In the genomic region with DNA sequence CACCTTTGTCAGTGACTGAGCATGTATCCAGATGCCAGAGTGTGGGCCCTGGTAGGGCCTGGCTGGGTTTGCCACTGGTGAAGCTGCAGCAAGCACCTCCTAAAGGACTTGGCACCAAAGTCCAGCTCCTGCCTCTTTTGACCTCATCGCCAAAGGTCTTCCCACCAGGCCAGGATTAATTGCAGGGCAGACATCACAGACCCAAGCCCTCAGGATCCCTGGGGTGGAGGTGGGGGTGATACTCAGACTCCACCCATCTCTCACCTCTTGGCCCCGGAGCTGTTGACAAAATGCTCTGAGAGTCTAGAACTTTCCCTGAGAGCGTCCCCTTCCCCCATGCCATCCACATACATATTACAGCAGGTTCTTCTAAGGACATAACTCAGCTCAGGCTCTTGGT, we compare ENCODE assay signal across 30 cellular contexts. TPM values are rescaled to one million over a fixed set of nuclear protein-coding genes. Genes with fewer than 3 reads are reported as not detected.
"Had no signal": no experiment of that assay in that cellular context is flagged by ENCODE, and none has a peak within 500 bp of the region (broad histone marks: within the 10 kb centered on the region; RNA-seq: fewer than 3 reads in every experiment).

No MANE protein-coding gene starts in this region.

- H3K36me3 ChIP-seq: brain microvascular endothelial cell, esophagus muscularis mucosa, gastrocnemius medialis had no signal

- H3K4me1 ChIP-seq: foreskin keratinocyte had no signal

- H3K27ac Mint-ChIP-seq: activated CD4-positive, alpha-beta memory T cell treated with anti-CD3 and anti-CD28 coated beads for 36 hours; activated CD4-positive, alpha-beta T cell treated with anti-CD3 and anti-CD28 coated beads for 36 hours; activated CD4-positive, alpha-beta T cell treated with anti-CD3 and anti-CD28 coated beads, Interleukin-2, amount 10 ng/mL, durations not matched to agents 24 days and 14 days; activated CD8-positive, alpha-beta T cell treated with anti-CD3 and anti-CD28 coated beads, Interleukin-2, amount 10 ng/mL, durations not matched to agents 7 days and 5 days; activated naive CD8-positive, alpha-beta T cell; activated T-helper 17 cell treated with anti-CD3 and anti-CD28 coated beads, Interleukin-2, amount 50 U/mL, for 72 hours; dendritic cell treated with granulocyte-macrophage colony-stimulating factor and Interleukin-4, amounts not matched to agents 40 ng/mL and 50 ng/mL, for 4 days had no signal

- H3K36me3 Mint-ChIP-seq: activated CD4-positive, alpha-beta memory T cell treated with anti-CD3 and anti-CD28 coated beads for 36 hours; activated naive CD8-positive, alpha-beta T cell had no signal

- DNase-seq: activated CD4-positive, alpha-beta memory T cell treated with anti-CD3 and anti-CD28 coated beads for 36 hours; activated CD4-positive, alpha-beta T cell treated with anti-CD3 and anti-CD28 coated beads for 36 hours; activated CD4-positive, alpha-beta T cell treated with anti-CD3 and anti-CD28 coated beads, Interleukin-2, amount 10 ng/mL, durations not matched to agents 24 days and 14 days; activated CD4-positive, CD25-positive, alpha-beta regulatory T cell; activated CD4-positive, CD25-positive, alpha-beta regulatory T cell treated with anti-CD3 and anti-CD28 coated beads, Interleukin-2, amount 50 U/mL, for 72 hours; activated CD8-positive, alpha-beta T cell treated with anti-CD3 and anti-CD28 coated beads, Interleukin-2, amount 10 ng/mL, durations not matched to agents 7 days and 5 days; activated effector memory CD4-positive, alpha-beta T cell treated with Interleukin-2 at 50 U/mL for 16 hours; activated gamma-delta T cell treated with Interleukin-2 at 50 U/mL for 16 hours; activated naive CD4-positive, alpha-beta T cell treated with anti-CD3 and anti-CD28 coated beads, Interleukin-2, amount 50 U/mL, for 16 hours; activated naive CD4-positive, alpha-beta T cell treated with Interleukin-2 at 50 U/mL for 16 hours; activated T-cell treated with anti-CD3 and anti-CD28 coated beads, Interleukin-2, amount 50 U/mL, for 4 hours; amniotic stem cell; anterior cingulate cortex; brain microvascular endothelial cell; dorsolateral prefrontal cortex; effector memory CD4-positive, alpha-beta T cell; erythroblast; foreskin keratinocyte; gastrocnemius medialis; glutamatergic neuron; T-helper 2 cell had no signal

- ATAC-seq: activated CD4-positive, alpha-beta T cell treated with anti-CD3 and anti-CD28 coated beads for 36 hours; activated CD8-positive, alpha-beta T cell treated with anti-CD3 and anti-CD28 coated beads, Interleukin-2, amount 10 ng/mL, durations not matched to agents 7 days and 5 days; activated T-cell treated with anti-CD3 and anti-CD28 coated beads, Interleukin-2, amount 50 U/mL, for 4 hours; activated T-helper 17 cell treated with anti-CD3 and anti-CD28 coated beads, Interleukin-2, amount 50 U/mL, for 72 hours; foreskin keratinocyte; gastrocnemius medialis had no signal

- H3K4me3 ChIP-seq: coronary artery, dorsolateral prefrontal cortex, esophagus muscularis mucosa, gastrocnemius medialis had no signal

- FAIRE-seq: astrocyte had no signal

- H3K9me3 Mint-ChIP-seq: activated CD4-positive, alpha-beta memory T cell treated with anti-CD3 and anti-CD28 coated beads for 36 hours; activated CD4-positive, alpha-beta T cell treated with anti-CD3 and anti-CD28 coated beads, Interleukin-2, amount 10 ng/mL, durations not matched to agents 24 days and 14 days; activated T-cell treated with anti-CD3 and anti-CD28 coated beads, Interleukin-2, amount 50 U/mL, for 4 hours; activated T-helper 17 cell treated with anti-CD3 and anti-CD28 coated beads, Interleukin-2, amount 50 U/mL, for 72 hours; central memory CD8-positive, alpha-beta T cell; dendritic cell treated with granulocyte-macrophage colony-stimulating factor and Interleukin-4, amounts not matched to agents 40 ng/mL and 50 ng/mL, for 4 days had no signal

- H3K27ac ChIP-seq: brain microvascular endothelial cell, coronary artery, dorsolateral prefrontal cortex, esophagus muscularis mucosa, foreskin keratinocyte, gastrocnemius medialis had no signal

- H3K9me3 ChIP-seq: esophagus muscularis mucosa, gastrocnemius medialis had no signal

- H3K4me3 Mint-ChIP-seq: activated CD4-positive, alpha-beta memory T cell treated with anti-CD3 and anti-CD28 coated beads for 36 hours; activated CD4-positive, alpha-beta T cell treated with anti-CD3 and anti-CD28 coated beads for 36 hours; activated CD4-positive, alpha-beta T cell treated with anti-CD3 and anti-CD28 coated beads, Interleukin-2, amount 10 ng/mL, durations not matched to agents 24 days and 14 days; activated CD8-positive, alpha-beta T cell treated with anti-CD3 and anti-CD28 coated beads, Interleukin-2, amount 10 ng/mL, durations not matched to agents 7 days and 5 days; activated naive CD8-positive, alpha-beta T cell; activated T-cell treated with anti-CD3 and anti-CD28 coated beads, Interleukin-2, amount 50 U/mL, for 4 hours; activated T-helper 17 cell treated with anti-CD3 and anti-CD28 coated beads, Interleukin-2, amount 50 U/mL, for 72 hours; central memory CD8-positive, alpha-beta T cell; dendritic cell treated with granulocyte-macrophage colony-stimulating factor and Interleukin-4, amounts not matched to agents 40 ng/mL and 50 ng/mL, for 4 days had no signal

RNA-seq across cellular contexts. Expression of a gene that starts 4.6 kb away (rescaled TPM):
- total RNA-seq: activated CD8-positive, alpha-beta T cell treated with anti-CD3 and anti-CD28 coated beads, Interleukin-2, amount 10 ng/mL, durations not matched to agents 7 days and 5 days; T-helper 1 cell treated with Interleukin-12 subunit alpha and Interleukin-12 subunit beta and Interleukin-4 antibody, amounts not matched to agents 30 ng/mL and 1 ng/mL, for 36 hours had no signal

RNA-seq across cellular contexts. Expression of a gene that starts 37.5 kb away (rescaled TPM):
- total RNA-seq: activated CD4-positive, alpha-beta memory T cell treated with anti-CD3 and anti-CD28 coated beads for 36 hours; activated CD4-positive, alpha-beta T cell treated with anti-CD3 and anti-CD28 coated beads for 36 hours; activated CD4-positive, alpha-beta T cell treated with anti-CD3 and anti-CD28 coated beads, Interleukin-2, amount 10 ng/mL, durations not matched to agents 24 days and 14 days; activated CD8-positive, alpha-beta T cell treated with anti-CD3 and anti-CD28 coated beads, Interleukin-2, amount 10 ng/mL, durations not matched to agents 7 days and 5 days; activated T-cell treated with anti-CD3 and anti-CD28 coated beads, Interleukin-2, amount 50 U/mL, for 4 hours; activated T-helper 17 cell treated with anti-CD3 and anti-CD28 coated beads, Interleukin-2, amount 50 U/mL, for 72 hours; bronchial epithelial cell; foreskin keratinocyte; T-helper 1 cell treated with Interleukin-12 subunit alpha and Interleukin-12 subunit beta and Interleukin-4 antibody, amounts not matched to agents 30 ng/mL and 1 ng/mL, for 36 hours had no signal
- polyA plus RNA-seq: foreskin keratinocyte had no signal
